6 cellular contexts compared by ENCODE assay signal in genomic region chr22:15651954-15652353, GRCh38. TPM values are rescaled to one million over a fixed set of nuclear protein-coding genes. Genes with fewer than 3 reads are reported as not detected.
"Had no signal": no experiment of that assay in that cellular context is flagged by ENCODE, and none has a peak within 500 bp of the region (broad histone marks: within the 10 kb centered on the region; RNA-seq: fewer than 3 reads in every experiment).

No MANE protein-coding gene starts in this region.

RNA-seq across cellular contexts. Expression of gene POTEH, which starts 37.9 kb away (rescaled TPM):
- total RNA-seq: GM23248, GM23338, H1, H7, H9, HFFc6 had no signal
- polyA plus RNA-seq: GM23248, GM23338, H1 had no signal
